In genomic region chr1:1569341-1569740, GRCh38 we compare ENCODE assay signal across 20 cellular contexts. TPM values are rescaled to one million over a fixed set of nuclear protein-coding genes. Genes with fewer than 3 reads are reported as not detected.
DNase-seq lines count a peak whose midpoint lies in the region; ATAC-seq and TF ChIP-seq lines count a peak whose summit lies in the region.
"Had no signal": no experiment of that assay in that cellular context is flagged by ENCODE, and none has a peak within 500 bp of the region (broad histone marks: within the 10 kb centered on the region; RNA-seq: fewer than 3 reads in every experiment).

No MANE protein-coding gene starts in this region.

- ATAC-seq in left ventricle myocardium superior (peak; percentile 17), Right ventricle myocardium inferior (no peak)
- no peak for ATAC-seq in naive thymus-derived CD8-positive, alpha-beta T cell
- ATAC-seq: esophagus mucosa, left cardiac atrium, Panc1, sciatic nerve had no signal

- TF ChIP-seq POLR2A in thyroid gland (IDR thresholded peaks at IDR 0.05), result no peak

- peaks cover 4 to 9% of the 10 kb centered on the region in 2 donors for H3K36me3 ChIP-seq in thyroid gland
- H3K36me3 ChIP-seq in H7 (replicated peaks; ENCODE audit: control insufficient read depth, insufficient read depth, low read length), result peaks cover 3% of the 10 kb centered on the region

- intact Hi-C loops in left ventricle myocardium superior (cut with micrococcal nuclease) (no loop called here), Right ventricle myocardium inferior (cut with DNase I) (no loop called here), thyroid gland (cut with DNase I) (no loop called here)

- H3K9me3 Mint-ChIP-seq in activated naive CD8-positive, alpha-beta T cell treated with anti-CD3 and anti-CD28 coated beads for 36 hours, result no peaks in the 10 kb centered on the region
- no peaks in the 10 kb centered on the region for H3K9me3 Mint-ChIP-seq in naive thymus-derived CD8-positive, alpha-beta T cell

- H3K4me3 Mint-ChIP-seq in activated naive CD8-positive, alpha-beta T cell treated with anti-CD3 and anti-CD28 coated beads for 36 hours, result no peak overlapping the region
- H3K4me3 Mint-ChIP-seq in naive thymus-derived CD8-positive, alpha-beta T cell, result peak overlapping the region in 5 of 10 donors; percentile 18 to 65 (median 48)

- no peaks in the 10 kb centered on the region for H3K9me3 ChIP-seq in thyroid gland
- H3K9me3 ChIP-seq: stomach had no signal

- H3K4me1 ChIP-seq in thyroid gland, result peaks cover 16 to 48% of the 10 kb centered on the region in 2 donors

- peak overlapping the region in 1 of 3 donors; percentile 21 for H3K27ac ChIP-seq in thyroid gland
- H3K27ac ChIP-seq: cardiac muscle cell, SK-N-MC, stomach had no signal

- WGBS in thyroid gland, 2 donors, result 65 to 71% methylated on average over 7 of the region's 7 CpGs

- H3K36me3 Mint-ChIP-seq in activated naive CD8-positive, alpha-beta T cell treated with anti-CD3 and anti-CD28 coated beads for 36 hours, result peaks cover 62% of the 10 kb centered on the region
- peaks cover 8 to 55% (median 13%) of the 10 kb centered on the region in 3 donors for H3K36me3 Mint-ChIP-seq in naive thymus-derived CD8-positive, alpha-beta T cell

- in situ Hi-C loops in GM13977 (cut with MboI; ENCODE audit: low pct_unique_long_range_greater_than_20kb, low sequenced_read_pairs, unreplicated experiment), result no loop called here

- DNase-seq in left ventricle myocardium superior (no peak), Right ventricle myocardium inferior (ENCODE audit: missing footprints) (no peak), thyroid gland (peak; percentile 45 to 46), GM13977 (ENCODE audit: low spot score) (no peak), H7 (no peak)
- no peak for DNase-seq in activated naive CD8-positive, alpha-beta T cell treated with anti-CD3 and anti-CD28 coated beads for 36 hours
- no peak for DNase-seq in naive thymus-derived CD8-positive, alpha-beta T cell
- DNase-seq in NK-92 treated with Interleukin-12 subunit alpha and Interleukin-12 subunit beta, amount 100 ng/mL, for 24 hours (lab: John Stamatoyannopoulos, UW), result no peak
- DNase-seq: left cardiac atrium; MM.1S; NCI-H1694; NCI-H2227 treated with DMSO at 0.1 percent for 48 hours; NCI-H82; stimulated activated CD4-positive, alpha-beta T cell treated with anti-CD3 and anti-CD28 coated beads, Interleukin-2, amount 100 ng/mL, for 24 hours; stomach had no signal

- H3K27me3 Mint-ChIP-seq in activated naive CD8-positive, alpha-beta T cell treated with anti-CD3 and anti-CD28 coated beads for 36 hours, result no peaks in the 10 kb centered on the region
- H3K27me3 Mint-ChIP-seq in naive thymus-derived CD8-positive, alpha-beta T cell, result no peaks in the 10 kb centered on the region

- no peak for TF ChIP-seq CTCF in thyroid gland (IDR thresholded peaks at IDR 0.05)
- no peak for TF ChIP-seq CTCF in GM13977 (IDR thresholded peaks at IDR 0.05; ENCODE audit: extremely low read depth, insufficient read depth, missing control alignments)

- POLR2A ChIA-PET in naive thymus-derived CD8-positive, alpha-beta T cell (lab: Charles Lee), result interaction anchor here (0.7 kb wide), 1 partner anchor 21 kb away, joined by 3 read pairs; no protein-coding TSS in a partner anchor

- H3K4me1 Mint-ChIP-seq in activated naive CD8-positive, alpha-beta T cell treated with anti-CD3 and anti-CD28 coated beads for 36 hours, result peaks cover 40% of the 10 kb centered on the region
- H3K4me1 Mint-ChIP-seq in naive thymus-derived CD8-positive, alpha-beta T cell, result peaks cover 24 to 73% (median 60%) of the 10 kb centered on the region in 4 donors

- H3K27ac Mint-ChIP-seq in activated naive CD8-positive, alpha-beta T cell treated with anti-CD3 and anti-CD28 coated beads for 36 hours, result peak overlapping the region; percentile 62
- peak overlapping the region in 8 of 10 donors; percentile 37 to 86 (median 72) for H3K27ac Mint-ChIP-seq in naive thymus-derived CD8-positive, alpha-beta T cell

- H3K27me3 ChIP-seq in thyroid gland, result no peaks in the 10 kb centered on the region
- H3K27me3 ChIP-seq in H7 (ENCODE audit: control insufficient read depth, insufficient read depth, low read length), result no peaks in the 10 kb centered on the region
- H3K27me3 ChIP-seq: cardiac muscle cell, stomach had no signal

- H3K4me3 ChIP-seq in thyroid gland (replicated peaks in 1 of 3) (no peak overlapping the region), H7 (ENCODE audit: insufficient read depth, low read depth, low read length) (no peak overlapping the region)
- H3K4me3 ChIP-seq: cardiac muscle cell, SK-N-MC, stomach had no signal

RNA-seq across cellular contexts. Expression of gene SSU72, which starts 5.3 kb away (rescaled TPM):
- total RNA-seq in left ventricle myocardium superior (118 TPM), Right ventricle myocardium inferior (116 TPM), thyroid gland (100 to 1,000 TPM; 204 to 294 (median 241) TPM)
- total RNA-seq in activated naive CD8-positive, alpha-beta T cell treated with anti-CD3 and anti-CD28 coated beads for 36 hours, result 100 to 1,000 TPM; 124 to 131 TPM
- 100 to 1,000 TPM; 158 to 162 TPM for total RNA-seq in naive thymus-derived CD8-positive, alpha-beta T cell
- 100 to 1,000 TPM; 219 to 290 (median 248) TPM for polyA plus RNA-seq in naive thymus-derived CD8-positive, alpha-beta T cell
- total RNA-seq in H7 (2014; rRNA removed; shearing (Covaris generic)), result 80.7 and 94.3 TPM in 2 replicates

RNA-seq across cellular contexts. Expression of gene TMEM240, which starts 28.9 kb away (rescaled TPM):
- total RNA-seq in left ventricle myocardium superior, result 8.9 TPM
- total RNA-seq in Right ventricle myocardium inferior, result 6.9 TPM
- under 1 TPM in 1 of 2 experiments, not detected in 1; 0.88 TPM for total RNA-seq in activated naive CD8-positive, alpha-beta T cell treated with anti-CD3 and anti-CD28 coated beads for 36 hours
- 1 to 10 TPM; 3.4 TPM for total RNA-seq in naive thymus-derived CD8-positive, alpha-beta T cell
- not detected for polyA plus RNA-seq in naive thymus-derived CD8-positive, alpha-beta T cell
- 1 to 10 TPM; 1.2 to 4.5 (median 1.3) TPM for total RNA-seq in thyroid gland
- total RNA-seq in H7 (2014; rRNA removed; shearing (Covaris generic)), result 13.6 and 14.3 TPM in 2 replicates
- total RNA-seq: esophagus mucosa had no signal

RNA-seq across cellular contexts. Expression of gene FNDC10, which starts 30.6 kb away (rescaled TPM):
- 3.6 TPM for total RNA-seq in left ventricle myocardium superior
- 3.0 TPM for total RNA-seq in Right ventricle myocardium inferior
- 1 to 10 TPM; 2.9 to 3.3 TPM for total RNA-seq in activated naive CD8-positive, alpha-beta T cell treated with anti-CD3 and anti-CD28 coated beads for 36 hours
- total RNA-seq in naive thymus-derived CD8-positive, alpha-beta T cell, result 1 to 10 TPM; 3.7 to 3.8 TPM
- 1 to 10 TPM in 1 of 3 donors, under 1 TPM in 2; 0.75 to 2.4 (median 0.89) TPM for polyA plus RNA-seq in naive thymus-derived CD8-positive, alpha-beta T cell
- total RNA-seq in thyroid gland, result 1 to 10 TPM; 1.0 to 9.9 (median 5.3) TPM
- total RNA-seq in H7 (2014; rRNA removed; shearing (Covaris generic)), result 25.6 and 32.7 TPM in 2 replicates

RNA-seq across cellular contexts. Expression of gene MIB2, which starts 46.0 kb away (rescaled TPM):
- total RNA-seq in left ventricle myocardium superior, result 131 TPM
- 103 TPM for total RNA-seq in Right ventricle myocardium inferior
- 10 to 100 TPM; 33.1 to 38.7 TPM for total RNA-seq in activated naive CD8-positive, alpha-beta T cell treated with anti-CD3 and anti-CD28 coated beads for 36 hours
- total RNA-seq in naive thymus-derived CD8-positive, alpha-beta T cell, result 100 to 1,000 TPM; 109 to 122 TPM
- 10 to 100 TPM; 23.6 to 31.1 (median 27.2) TPM for polyA plus RNA-seq in naive thymus-derived CD8-positive, alpha-beta T cell
- 100 to 1,000 TPM in 1 of 4 donors, 10 to 100 TPM in 3; 54.6 to 110 (median 86.4) TPM for total RNA-seq in thyroid gland
- total RNA-seq in H7 (2014; rRNA removed; shearing (Covaris generic)), result 45.7 and 89.0 TPM in 2 replicates

RNA-seq across cellular contexts. Expression of gene ATAD3A, which starts 57.4 kb away (rescaled TPM):
- total RNA-seq in left ventricle myocardium superior (18.3 TPM), Right ventricle myocardium inferior (17.9 TPM), thyroid gland (10 to 100 TPM; 21.6 to 34.2 (median 28.5) TPM)
- total RNA-seq in activated naive CD8-positive, alpha-beta T cell treated with anti-CD3 and anti-CD28 coated beads for 36 hours, result 10 to 100 TPM; 87.9 to 89.2 TPM
- total RNA-seq in naive thymus-derived CD8-positive, alpha-beta T cell, result 10 to 100 TPM; 24.7 to 27.5 TPM
- polyA plus RNA-seq in naive thymus-derived CD8-positive, alpha-beta T cell, result 10 to 100 TPM in 1 of 3 donors, 1 to 10 TPM in 2; 7.7 to 15.3 (median 8.5) TPM
- total RNA-seq in H7 (2014; rRNA removed; shearing (Covaris generic)), result 105 and 113 TPM in 2 replicates

Comparison
In these comparisons a context has a peak if more than half of its experiments do, and no peak if none do; other contexts are left out.
1. DNase-seq: peak in thyroid gland (2 of 2); none in left ventricle myocardium superior (single experiment), Right ventricle myocardium inferior (single experiment), activated naive CD8-positive, alpha-beta T cell treated with anti-CD3 and anti-CD28 coated beads for 36 hours (single experiment), naive thymus-derived CD8-positive, alpha-beta T cell (0 of 10), NK-92 treated with Interleukin-12 subunit alpha and Interleukin-12 subunit beta, amount 100 ng/mL, for 24 hours (single experiment), GM13977 (single experiment) and H7 (single experiment).